In genomic region chr2:38610851-38611801, GRCh38 we compare ENCODE assay signal across 1 cellular context.
TF ChIP-seq lines count a peak whose summit lies in the region.

No MANE protein-coding gene starts in this region.

TF ChIP-seq in GM12878, 131 proteins besides CTCF, POLR2A, EP300 and RAD21 (continued from another document and continues in another):
- TF ChIP-seq, protein P1, sequence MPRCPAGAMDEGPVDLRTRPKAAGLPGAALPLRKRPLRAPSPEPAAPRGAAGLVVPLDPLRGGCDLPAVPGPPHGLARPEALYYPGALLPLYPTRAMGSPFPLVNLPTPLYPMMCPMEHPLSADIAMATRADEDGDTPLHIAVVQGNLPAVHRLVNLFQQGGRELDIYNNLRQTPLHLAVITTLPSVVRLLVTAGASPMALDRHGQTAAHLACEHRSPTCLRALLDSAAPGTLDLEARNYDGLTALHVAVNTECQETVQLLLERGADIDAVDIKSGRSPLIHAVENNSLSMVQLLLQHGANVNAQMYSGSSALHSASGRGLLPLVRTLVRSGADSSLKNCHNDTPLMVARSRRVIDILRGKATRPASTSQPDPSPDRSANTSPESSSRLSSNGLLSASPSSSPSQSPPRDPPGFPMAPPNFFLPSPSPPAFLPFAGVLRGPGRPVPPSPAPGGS (IDR thresholded peaks at IDR 0.05; ENCODE audit: borderline replicate concordance, insufficient read depth, low read depth, low read length, poor library complexity, severe bottlenecking) = peak; percentile 47
- TF ChIP-seq ZNF24 (IDR thresholded peaks at IDR 0.05) (peak; percentile 80), RFX5 (IDR thresholded peaks at IDR 0.05; ENCODE audit: low read depth, low read length) (no peak), RB1 (IDR thresholded peaks at IDR 0.05; ENCODE audit: borderline replicate concordance) (no peak), SREBF2 (IDR thresholded peaks at IDR 0.05; ENCODE audit: low read length) (no peak), IRF4 (IDR thresholded peaks at IDR 0.05; ENCODE audit: low read depth, low read length) (peak; percentile 90), BACH1 (IDR thresholded peaks at IDR 0.05; ENCODE audit: borderline replicate concordance) (peak; percentile 74; the same call in 1 of the 2 replicates), MXI1 (IDR thresholded peaks at IDR 0.05; ENCODE audit: low read depth, low read length) (no peak), TCF12 (IDR thresholded peaks at IDR 0.05; ENCODE audit: low read depth, low read length) (peak; percentile 78), CUX1 (IDR thresholded peaks at IDR 0.05; ENCODE audit: insufficient replicate concordance, low read depth, low read length) (peak; percentile 89), TAF1 (IDR thresholded peaks at IDR 0.05; ENCODE audit: borderline replicate concordance, low read depth, low read length) (no peak), HCFC1 (IDR thresholded peaks at IDR 0.05; ENCODE audit: low read length) (no peak), BRCA1 (IDR thresholded peaks at IDR 0.05; ENCODE audit: low read depth, low read length) (no peak), ZNF622 (IDR thresholded peaks at IDR 0.05) (no peak), EGR1 (IDR thresholded peaks at IDR 0.05; ENCODE audit: borderline replicate concordance in 1 of 2, low read depth in 2 of 2, low read length in 2 of 2) (no peak), SMAD5 (IDR thresholded peaks at IDR 0.05; ENCODE audit: low read depth) (no peak), SMC3 (IDR thresholded peaks at IDR 0.05; ENCODE audit: borderline replicate concordance, low read length) (no peak), MTA3 (IDR thresholded peaks at IDR 0.05; ENCODE audit: borderline replicate concordance, low read length) (peak; percentile 56; the same call in 1 of the 2 replicates), BCLAF1 (IDR thresholded peaks at IDR 0.05) (no peak), ASH2L (IDR thresholded peaks at IDR 0.05; ENCODE audit: borderline replicate concordance, low read depth) (no peak), SP1 (IDR thresholded peaks at IDR 0.05; ENCODE audit: low read depth, low read length) (no peak), NBN (IDR thresholded peaks at IDR 0.05) (peak; percentile 36; the same call in 1 of the 2 replicates), ESRRA (IDR thresholded peaks at IDR 0.05; ENCODE audit: low read length) (no peak), PML (IDR thresholded peaks at IDR 0.05; ENCODE audit: low read length) (peak; percentile 57; the same call in 1 of the 2 replicates), SPI1 (IDR thresholded peaks at IDR 0.05; ENCODE audit: borderline replicate concordance, insufficient read depth, low read depth, low read length) (peak; percentile 78), ATF7 (IDR thresholded peaks at IDR 0.05; ENCODE audit: low read depth) (peak; percentile 68), ZSCAN29 (IDR thresholded peaks at IDR 0.05) (no peak), IKZF1 (conservative IDR thresholded peaks at IDR 0.05) (peak; percentile 87), ZNF592 (IDR thresholded peaks at IDR 0.05) (no peak)
- TF ChIP-seq, protein P2, sequence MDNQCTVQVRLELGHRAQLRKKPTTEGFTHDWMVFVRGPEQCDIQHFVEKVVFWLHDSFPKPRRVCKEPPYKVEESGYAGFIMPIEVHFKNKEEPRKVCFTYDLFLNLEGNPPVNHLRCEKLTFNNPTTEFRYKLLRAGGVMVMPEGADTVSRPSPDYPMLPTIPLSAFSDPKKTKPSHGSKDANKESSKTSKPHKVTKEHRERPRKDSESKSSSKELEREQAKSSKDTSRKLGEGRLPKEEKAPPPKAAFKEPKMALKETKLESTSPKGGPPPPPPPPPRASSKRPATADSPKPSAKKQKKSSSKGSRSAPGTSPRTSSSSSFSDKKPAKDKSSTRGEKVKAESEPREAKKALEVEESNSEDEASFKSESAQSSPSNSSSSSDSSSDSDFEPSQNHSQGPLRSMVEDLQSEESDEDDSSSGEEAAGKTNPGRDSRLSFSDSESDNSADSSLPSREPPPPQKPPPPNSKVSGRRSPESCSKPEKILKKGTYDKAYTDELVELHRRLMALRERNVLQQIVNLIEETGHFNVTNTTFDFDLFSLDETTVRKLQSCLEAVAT (IDR thresholded peaks at IDR 0.05) = peak; percentile 46; the same call in 1 of the 2 replicates
- TF ChIP-seq, protein P3, sequence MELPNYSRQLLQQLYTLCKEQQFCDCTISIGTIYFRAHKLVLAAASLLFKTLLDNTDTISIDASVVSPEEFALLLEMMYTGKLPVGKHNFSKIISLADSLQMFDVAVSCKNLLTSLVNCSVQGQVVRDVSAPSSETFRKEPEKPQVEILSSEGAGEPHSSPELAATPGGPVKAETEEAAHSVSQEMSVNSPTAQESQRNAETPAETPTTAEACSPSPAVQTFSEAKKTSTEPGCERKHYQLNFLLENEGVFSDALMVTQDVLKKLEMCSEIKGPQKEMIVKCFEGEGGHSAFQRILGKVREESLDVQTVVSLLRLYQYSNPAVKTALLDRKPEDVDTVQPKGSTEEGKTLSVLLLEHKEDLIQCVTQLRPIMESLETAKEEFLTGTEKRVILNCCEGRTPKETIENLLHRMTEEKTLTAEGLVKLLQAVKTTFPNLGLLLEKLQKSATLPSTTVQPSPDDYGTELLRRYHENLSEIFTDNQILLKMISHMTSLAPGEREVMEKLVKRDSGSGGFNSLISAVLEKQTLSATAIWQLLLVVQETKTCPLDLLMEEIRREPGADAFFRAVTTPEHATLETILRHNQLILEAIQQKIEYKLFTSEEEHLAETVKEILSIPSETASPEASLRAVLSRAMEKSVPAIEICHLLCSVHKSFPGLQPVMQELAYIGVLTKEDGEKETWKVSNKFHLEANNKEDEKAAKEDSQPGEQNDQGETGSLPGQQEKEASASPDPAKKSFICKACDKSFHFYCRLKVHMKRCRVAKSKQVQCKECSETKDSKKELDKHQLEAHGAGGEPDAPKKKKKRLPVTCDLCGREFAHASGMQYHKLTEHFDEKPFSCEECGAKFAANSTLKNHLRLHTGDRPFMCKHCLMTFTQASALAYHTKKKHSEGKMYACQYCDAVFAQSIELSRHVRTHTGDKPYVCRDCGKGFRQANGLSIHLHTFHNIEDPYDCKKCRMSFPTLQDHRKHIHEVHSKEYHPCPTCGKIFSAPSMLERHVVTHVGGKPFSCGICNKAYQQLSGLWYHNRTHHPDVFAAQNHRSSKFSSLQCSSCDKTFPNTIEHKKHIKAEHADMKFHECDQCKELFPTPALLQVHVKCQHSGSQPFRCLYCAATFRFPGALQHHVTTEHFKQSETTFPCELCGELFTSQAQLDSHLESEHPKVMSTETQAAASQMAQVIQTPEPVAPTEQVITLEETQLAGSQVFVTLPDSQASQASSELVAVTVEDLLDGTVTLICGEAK (IDR thresholded peaks at IDR 0.05; ENCODE audit: borderline replicate concordance) = no peak; the same call in 1 of the 2 replicates
- TF ChIP-seq, protein P4, sequence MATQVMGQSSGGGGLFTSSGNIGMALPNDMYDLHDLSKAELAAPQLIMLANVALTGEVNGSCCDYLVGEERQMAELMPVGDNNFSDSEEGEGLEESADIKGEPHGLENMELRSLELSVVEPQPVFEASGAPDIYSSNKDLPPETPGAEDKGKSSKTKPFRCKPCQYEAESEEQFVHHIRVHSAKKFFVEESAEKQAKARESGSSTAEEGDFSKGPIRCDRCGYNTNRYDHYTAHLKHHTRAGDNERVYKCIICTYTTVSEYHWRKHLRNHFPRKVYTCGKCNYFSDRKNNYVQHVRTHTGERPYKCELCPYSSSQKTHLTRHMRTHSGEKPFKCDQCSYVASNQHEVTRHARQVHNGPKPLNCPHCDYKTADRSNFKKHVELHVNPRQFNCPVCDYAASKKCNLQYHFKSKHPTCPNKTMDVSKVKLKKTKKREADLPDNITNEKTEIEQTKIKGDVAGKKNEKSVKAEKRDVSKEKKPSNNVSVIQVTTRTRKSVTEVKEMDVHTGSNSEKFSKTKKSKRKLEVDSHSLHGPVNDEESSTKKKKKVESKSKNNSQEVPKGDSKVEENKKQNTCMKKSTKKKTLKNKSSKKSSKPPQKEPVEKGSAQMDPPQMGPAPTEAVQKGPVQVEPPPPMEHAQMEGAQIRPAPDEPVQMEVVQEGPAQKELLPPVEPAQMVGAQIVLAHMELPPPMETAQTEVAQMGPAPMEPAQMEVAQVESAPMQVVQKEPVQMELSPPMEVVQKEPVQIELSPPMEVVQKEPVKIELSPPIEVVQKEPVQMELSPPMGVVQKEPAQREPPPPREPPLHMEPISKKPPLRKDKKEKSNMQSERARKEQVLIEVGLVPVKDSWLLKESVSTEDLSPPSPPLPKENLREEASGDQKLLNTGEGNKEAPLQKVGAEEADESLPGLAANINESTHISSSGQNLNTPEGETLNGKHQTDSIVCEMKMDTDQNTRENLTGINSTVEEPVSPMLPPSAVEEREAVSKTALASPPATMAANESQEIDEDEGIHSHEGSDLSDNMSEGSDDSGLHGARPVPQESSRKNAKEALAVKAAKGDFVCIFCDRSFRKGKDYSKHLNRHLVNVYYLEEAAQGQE (IDR thresholded peaks at IDR 0.05; ENCODE audit: low read depth, low read length) = no peak
- TF ChIP-seq, protein P5, sequence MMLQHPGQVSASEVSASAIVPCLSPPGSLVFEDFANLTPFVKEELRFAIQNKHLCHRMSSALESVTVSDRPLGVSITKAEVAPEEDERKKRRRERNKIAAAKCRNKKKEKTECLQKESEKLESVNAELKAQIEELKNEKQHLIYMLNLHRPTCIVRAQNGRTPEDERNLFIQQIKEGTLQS (IDR thresholded peaks at IDR 0.05; ENCODE audit: borderline replicate concordance, extremely low read depth, low read depth, low read length) = no peak
